In genomic region chr19:39539165-39539518, GRCh38 we compare ENCODE assay signal across 8 cellular contexts. TPM values are rescaled to one million over a fixed set of nuclear protein-coding genes. Genes with fewer than 3 reads are reported as not detected.
DNase-seq lines count a peak whose midpoint lies in the region; ATAC-seq, FAIRE-seq and TF ChIP-seq lines count a peak whose summit lies in the region.

No MANE protein-coding gene starts in this region.

- H2AFZ ChIP-seq in Karpas-422 (ENCODE audit: low read length) = peak overlapping the region; percentile 4; the same call in 1 of the 2 replicates

- H3K4me2 ChIP-seq in DOHH2 (ENCODE audit: low read length) = peak overlapping the region; percentile 89
- H3K4me2 ChIP-seq in Karpas-422 (ENCODE audit: low read depth, low read length, poor library complexity, severe bottlenecking) = peak overlapping the region; percentile 77

- H3K9ac ChIP-seq in Karpas-422 (ENCODE audit: low read length) = peak overlapping the region; percentile 90
- peak overlapping the region; percentile 66 for H3K9ac ChIP-seq in mucosa of stomach (ENCODE audit: low read length)

- H3K4me1 ChIP-seq in DOHH2 (ENCODE audit: control insufficient read depth, low read length) = peaks cover 44% of the 10 kb centered on the region
- H3K4me1 ChIP-seq in Karpas-422 (ENCODE audit: low read length) = peaks cover 42% of the 10 kb centered on the region
- H3K4me1 ChIP-seq in mucosa of stomach (ENCODE audit: control insufficient read depth, insufficient read depth, low read length) = no peaks in the 10 kb centered on the region

- ATAC-seq in GM18858 (IDR thresholded peaks at IDR 0.05; ENCODE audit: unreplicated experiment) (no peak), GM21447 (IDR thresholded peaks at IDR 0.05; ENCODE audit: unreplicated experiment) (no peak), HG02623 (IDR thresholded peaks at IDR 0.05; ENCODE audit: unreplicated experiment) (no peak), GM18867 (IDR thresholded peaks at IDR 0.05; ENCODE audit: unreplicated experiment) (no peak)

- H3K79me2 ChIP-seq in DOHH2 (ENCODE audit: control insufficient read depth, low read length) = peaks cover 26% of the 10 kb centered on the region
- no peaks in the 10 kb centered on the region for H3K79me2 ChIP-seq in Karpas-422 (ENCODE audit: low read length)

- DNase-seq in Karpas-422 = peak; percentile 56
- DNase-seq in bronchial epithelial cell (ENCODE audit: low read depth) = peak; percentile 44

- H3K4me3 ChIP-seq in DOHH2 (ENCODE audit: low read length) = peak overlapping the region; percentile 88
- H3K4me3 ChIP-seq in Karpas-422 (ENCODE audit: low read length) = peak overlapping the region; percentile 70
- peak overlapping the region; percentile 92 for H3K4me3 ChIP-seq in bronchial epithelial cell (ENCODE audit: low read depth, low read length)
- peak overlapping the region; percentile 26 for H3K4me3 ChIP-seq in mucosa of stomach (ENCODE audit: low read length)

- H3K27me3 ChIP-seq in DOHH2 (ENCODE audit: control insufficient read depth, low read length) (peaks cover 14% of the 10 kb centered on the region), Karpas-422 (ENCODE audit: low read length) (no peaks in the 10 kb centered on the region), bronchial epithelial cell (ENCODE audit: control insufficient read depth, insufficient read depth, low read length) (no peaks in the 10 kb centered on the region), mucosa of stomach (ENCODE audit: control insufficient read depth, insufficient read depth, low read length) (no peaks in the 10 kb centered on the region)

- TF ChIP-seq CTCF in DOHH2 (IDR thresholded peaks at IDR 0.05; ENCODE audit: low read depth, low read length, poor library complexity, severe bottlenecking) (no peak), bronchial epithelial cell (IDR thresholded peaks at IDR 0.05; ENCODE audit: insufficient read depth, low read length, severe bottlenecking) (no peak)

- no peak for FAIRE-seq in bronchial epithelial cell (lab: Jason Lieb, UNC)

- no peak overlapping the region for H3K27ac ChIP-seq in DOHH2 (ENCODE audit: low read depth, low read length)
- H3K27ac ChIP-seq in Karpas-422 (ENCODE audit: low read length) = no peak overlapping the region

- no peaks in the 10 kb centered on the region for H3K9me2 ChIP-seq in DOHH2 (replicated peaks; ENCODE audit: control insufficient read depth, low read length)
- no peaks in the 10 kb centered on the region for H3K9me2 ChIP-seq in Karpas-422 (replicated peaks; ENCODE audit: insufficient read depth, low read length)

- H3K36me3 ChIP-seq in DOHH2 (ENCODE audit: control insufficient read depth, low read length) (no peaks in the 10 kb centered on the region), Karpas-422 (ENCODE audit: insufficient read depth, low read length) (no peaks in the 10 kb centered on the region), bronchial epithelial cell (ENCODE audit: control insufficient read depth, insufficient read depth, low read length) (no peaks in the 10 kb centered on the region), mucosa of stomach (ENCODE audit: control insufficient read depth, insufficient read depth, low read length) (no peaks in the 10 kb centered on the region)

- no peaks in the 10 kb centered on the region for H3F3A ChIP-seq in DOHH2 (ENCODE audit: control insufficient read depth, insufficient read depth)

- H3K9me3 ChIP-seq in DOHH2 (ENCODE audit: control insufficient read depth, insufficient read depth, low read length) = no peaks in the 10 kb centered on the region
- no peaks in the 10 kb centered on the region for H3K9me3 ChIP-seq in Karpas-422 (ENCODE audit: low read length)
- no peaks in the 10 kb centered on the region for H3K9me3 ChIP-seq in mucosa of stomach (ENCODE audit: control insufficient read depth, low read length)

- H4K20me1 ChIP-seq in DOHH2 (ENCODE audit: control insufficient read depth, insufficient read depth, low read depth, low read length) = no peaks in the 10 kb centered on the region
- H4K20me1 ChIP-seq in Karpas-422 (ENCODE audit: insufficient read depth, low read depth, low read length) = no peaks in the 10 kb centered on the region; the same call in 1 of the 2 replicates

RNA-seq across cellular contexts. Expression of gene EID2, which starts 0.8 kb away (rescaled TPM):
- total RNA-seq in Karpas-422 (2014; rRNA removed; shearing (Covaris generic); ENCODE audit: low replicate concordance) = 5.9 and 11.1 TPM in 2 replicates
- total RNA-seq in bronchial epithelial cell = 6.8 and 8.1 TPM in 2 replicates

RNA-seq across cellular contexts. Expression of gene EID2B, which starts 6.5 kb away (rescaled TPM):
- 4.2 and 6.5 TPM in 2 replicates for total RNA-seq in Karpas-422 (2014; rRNA removed; shearing (Covaris generic); ENCODE audit: low replicate concordance)
- total RNA-seq in bronchial epithelial cell = 0.79 and 1.7 TPM in 2 replicates

RNA-seq across cellular contexts. Expression of gene SELENOV, which starts 24.2 kb away (rescaled TPM):
- not detected in 2 replicates for total RNA-seq in Karpas-422 (2014; rRNA removed; shearing (Covaris generic); ENCODE audit: low replicate concordance)
- not detected in 2 replicates for total RNA-seq in bronchial epithelial cell

RNA-seq across cellular contexts. Expression of gene DLL3, which starts 40.4 kb away (rescaled TPM):
- 2.6 and 3.1 TPM in 2 replicates for total RNA-seq in Karpas-422 (2014; rRNA removed; shearing (Covaris generic); ENCODE audit: low replicate concordance)
- 0.26 TPM in 1 of 2 replicates, not detected in the other for total RNA-seq in bronchial epithelial cell

RNA-seq across cellular contexts. Expression of gene TIMM50, which starts 58.5 kb away (rescaled TPM):
- total RNA-seq in Karpas-422 (2014; rRNA removed; shearing (Covaris generic); ENCODE audit: low replicate concordance) = 61.2 and 101 TPM in 2 replicates
- total RNA-seq in bronchial epithelial cell = 84.2 and 99.5 TPM in 2 replicates

Comparison
In these comparisons a context has a peak if more than half of its experiments do, and no peak if none do; other contexts are left out.
1. H3K4me3 ChIP-seq: peak in every context shown above with its lines; median percentile 92 in bronchial epithelial cell; 88 in DOHH2; 70 in Karpas-422; 26 in mucosa of stomach.